Comparison of ENCODE assay signal across 24 cellular contexts in genomic region chr16:73483934-73484712, GRCh38.
A peak's percentile ranks its signal among the peaks of the same experiment; 100 is the strongest.
DNase-seq lines count a peak whose midpoint lies in the region; ATAC-seq and TF ChIP-seq lines count a peak whose summit lies in the region.
"Had no signal": no experiment of that assay in that cellular context is flagged by ENCODE, and none has a peak within 500 bp of the region (broad histone marks: within the 10 kb centered on the region; RNA-seq: fewer than 3 reads in every experiment).

No MANE protein-coding gene starts in this region.

- no peak overlapping the region for H2BK15ac ChIP-seq in H9 (ENCODE audit: low read depth, low read length)

- peak overlapping the region; percentile 31; the same call in 1 of the 2 replicates for H3K14ac ChIP-seq in H9 (ENCODE audit: insufficient read depth, low read length)

- H3K79me2 ChIP-seq in H9 (ENCODE audit: insufficient read depth, low read length): no peaks in the 10 kb centered on the region

- H2BK120ac ChIP-seq in H9 (ENCODE audit: low read depth, low read length, poor library complexity, severe bottlenecking): no peak overlapping the region

- no peak overlapping the region for H3K4me2 ChIP-seq in H9 (ENCODE audit: insufficient read depth, insufficient read length, low read length)
- H3K4me2 ChIP-seq: KMS-11 had no signal

- H3K27ac Mint-ChIP-seq in H9 (peak overlapping the region in 1 of 3 experiments; percentile 54; a peak in 1 of 7 replicates), chondrocyte (ENCODE audit: unreplicated experiment) (no peak overlapping the region)
- H3K27ac Mint-ChIP-seq: activated CD8-positive, alpha-beta T cell treated with anti-CD3 and anti-CD28 coated beads for 36 hours; activated T-cell treated with anti-CD3 and anti-CD28 coated beads, Interleukin-2, amount 50 U/mL, for 24 hours; dendritic cell treated with granulocyte-macrophage colony-stimulating factor and Interleukin-4, amounts not matched to agents 40 ng/mL and 50 ng/mL, for 4 days; immature natural killer cell; natural killer cell treated with Interleukin-12 subunit alpha and Interleukin-12 subunit beta and Interleukin-15 and Interleukin-18, amount 100 ng/mL, for 72 hours; type B pancreatic cell had no signal

- DNase-seq in DMS 273 (lab: John Stamatoyannopoulos, UW; ENCODE audit: unreplicated experiment): peak; percentile 79
- peak; percentile 35 for DNase-seq in H9
- peak; percentile 2 for DNase-seq in RKO (ENCODE audit: low spot score)
- no peak for DNase-seq in effector memory CD4-positive, alpha-beta T cell
- DNase-seq in chondrocyte (ENCODE audit: low spot score): no peak
- DNase-seq in NCI-H2196 treated with DMSO at 0.1 percent for 48 hours (lab: John Stamatoyannopoulos, UW; ENCODE audit: unreplicated experiment): no peak
- DNase-seq: activated CD8-positive, alpha-beta T cell treated with anti-CD3 and anti-CD28 coated beads for 36 hours; activated T-cell treated with anti-CD3 and anti-CD28 coated beads, Interleukin-2, amount 50 U/mL, for 24 hours; adrenal gland; COR-L47; HCEC 1CT; immature natural killer cell; left ventricle myocardium inferior; midbrain; MV-4-11; NCI-H187; pancreas had no signal

- peaks cover 14% of the 10 kb centered on the region; the same call in 1 of the 2 replicates for H3K4me1 ChIP-seq in H9 (ENCODE audit: insufficient read depth, low read length)
- H3K4me1 ChIP-seq in iPS-18a (ENCODE audit: control insufficient read depth, low read depth, low read length): peaks cover 24% of the 10 kb centered on the region
- no peaks in the 10 kb centered on the region for H3K4me1 ChIP-seq in effector memory CD4-positive, alpha-beta T cell (ENCODE audit: control insufficient read depth, insufficient read depth, low read length, poor library complexity, severe bottlenecking)
- H3K4me1 ChIP-seq: adrenal gland, left ventricle myocardium inferior, pancreas had no signal

- peak overlapping the region; percentile 38 for H3K18ac ChIP-seq in H9 (ENCODE audit: insufficient read length, low read depth, low read length)

- H3K27me3 ChIP-seq in H9 (ENCODE audit: insufficient read depth, low read length): no peaks in the 10 kb centered on the region
- H3K27me3 ChIP-seq in iPS-18a (ENCODE audit: control insufficient read depth, insufficient read depth, low read length): peaks cover 16% of the 10 kb centered on the region
- no peaks in the 10 kb centered on the region for H3K27me3 ChIP-seq in effector memory CD4-positive, alpha-beta T cell (replicated peaks; ENCODE audit: control insufficient read depth, insufficient read depth, low read length, poor library complexity, severe bottlenecking)

- H2BK20ac ChIP-seq in H9 (ENCODE audit: low read depth, low read length, poor library complexity, severe bottlenecking): no peak overlapping the region

- H3K4me1 Mint-ChIP-seq in H9 (peaks cover 36 to 43% of the 10 kb centered on the region in 2 experiments), chondrocyte (ENCODE audit: low read depth) (no peaks in the 10 kb centered on the region)

- H4K5ac ChIP-seq in H9 (ENCODE audit: insufficient read length, low read depth, low read length): no peak overlapping the region

- H3K56ac ChIP-seq in H9 (ENCODE audit: insufficient read length, low read depth, low read length): no peak overlapping the region

- H3K9me3 Mint-ChIP-seq in H9 (no peaks in the 10 kb centered on the region), chondrocyte (ENCODE audit: low read depth) (peaks cover 2% of the 10 kb centered on the region)
- H3K9me3 Mint-ChIP-seq: activated CD8-positive, alpha-beta T cell treated with anti-CD3 and anti-CD28 coated beads for 36 hours; dendritic cell treated with granulocyte-macrophage colony-stimulating factor and Interleukin-4, amounts not matched to agents 40 ng/mL and 50 ng/mL, for 4 days; type B pancreatic cell had no signal

- no peak overlapping the region for H2BK12ac ChIP-seq in H9 (ENCODE audit: insufficient read length, low read depth, low read length)

- no peak overlapping the region for H2AFZ ChIP-seq in H9 (ENCODE audit: low read length)

- peak overlapping the region; percentile 28 for H3K4me3 ChIP-seq in iPS-18a (ENCODE audit: low read length)
- no peak overlapping the region for H3K4me3 ChIP-seq in effector memory CD4-positive, alpha-beta T cell (ENCODE audit: insufficient read depth, low read depth, low read length, poor library complexity, severe bottlenecking)
- H3K4me3 ChIP-seq: adrenal gland, left ventricle myocardium inferior, pancreas had no signal

- peaks cover 7% of the 10 kb centered on the region for H3K23me2 ChIP-seq in H9 (ENCODE audit: insufficient read length, low read depth, low read length, poor library complexity, severe bottlenecking)

- no peak overlapping the region for H3K23ac ChIP-seq in H9 (ENCODE audit: insufficient read length, low read depth, low read length)

- H4K91ac ChIP-seq in H9 (ENCODE audit: insufficient read length, low read depth, low read length): no peak overlapping the region

- H2AK5ac ChIP-seq in H9 (ENCODE audit: insufficient read length, low read length): no peak overlapping the region

- H3K27ac ChIP-seq in H9 (ENCODE audit: insufficient read length, low read depth, low read length) (no peak overlapping the region), iPS-18a (ENCODE audit: low read length) (no peak overlapping the region)
- H3K27ac ChIP-seq in effector memory CD4-positive, alpha-beta T cell (ENCODE audit: insufficient read depth, low read length, poor library complexity, severe bottlenecking): no peak overlapping the region
- H3K27ac ChIP-seq: adrenal gland, KMS-11, left ventricle myocardium inferior, pancreas had no signal

- WGBS in H9 (ENCODE audit: extremely low coverage, insufficient read length, low lambda C conversion rate): no CpG with 5 or more reads among the region's 17 CpGs

- H3K4ac ChIP-seq in H9 (ENCODE audit: low read depth, low read length): no peak overlapping the region

- H3K9me3 ChIP-seq in H9 (ENCODE audit: control insufficient read depth, low read depth, low read length) (no peaks in the 10 kb centered on the region), iPS-18a (ENCODE audit: control insufficient read depth, low read depth, low read length) (no peaks in the 10 kb centered on the region)
- H3K9me3 ChIP-seq in effector memory CD4-positive, alpha-beta T cell (ENCODE audit: control insufficient read depth, low read length): no peaks in the 10 kb centered on the region
- H3K9me3 ChIP-seq: adrenal gland, left ventricle myocardium inferior, pancreas had no signal

- H4K20me1 ChIP-seq in H9 (ENCODE audit: control insufficient read depth, insufficient read depth, insufficient read length): no peaks in the 10 kb centered on the region

- H3K27me3 Mint-ChIP-seq in H9 (ENCODE audit: low read depth): peaks cover 31% of the 10 kb centered on the region
- peaks cover 38% of the 10 kb centered on the region for H3K27me3 Mint-ChIP-seq in chondrocyte (ENCODE audit: low read depth)

- H3K36me3 Mint-ChIP-seq in H9 (ENCODE audit: insufficient read depth in 1 of 3, low read depth in 3 of 3) (no peaks in the 10 kb centered on the region), chondrocyte (ENCODE audit: low read depth) (no peaks in the 10 kb centered on the region)
- H3K36me3 Mint-ChIP-seq: immature natural killer cell; natural killer cell treated with Interleukin-12 subunit alpha and Interleukin-12 subunit beta and Interleukin-15 and Interleukin-18, amount 100 ng/mL, for 72 hours; type B pancreatic cell had no signal

- ATAC-seq in HG03520 (IDR thresholded peaks at IDR 0.05; ENCODE audit: unreplicated experiment): no peak
- ATAC-seq: activated CD8-positive, alpha-beta T cell treated with anti-CD3 and anti-CD28 coated beads for 36 hours; natural killer cell treated with Interleukin-12 subunit alpha and Interleukin-12 subunit beta and Interleukin-15 and Interleukin-18, amount 100 ng/mL, for 72 hours; pancreas; sciatic nerve had no signal

- no peaks in the 10 kb centered on the region for H3K36me3 ChIP-seq in iPS-18a (ENCODE audit: control insufficient read depth, low read depth, low read length)
- no peaks in the 10 kb centered on the region for H3K36me3 ChIP-seq in effector memory CD4-positive, alpha-beta T cell (ENCODE audit: control insufficient read depth, insufficient read depth, low read length)
- H3K36me3 ChIP-seq: adrenal gland, left ventricle myocardium inferior, pancreas had no signal

- H3K9ac ChIP-seq in H9 (ENCODE audit: extremely low read depth, insufficient read length, low read length) (no peak overlapping the region), iPS-18a (ENCODE audit: low read length) (no peak overlapping the region)
- H3K9ac ChIP-seq: KMS-11 had no signal

- no peak overlapping the region for H3T11ph ChIP-seq in H9 (ENCODE audit: low read length)

- peak overlapping the region in 1 of 2 experiments; percentile 42; a peak in 2 of 5 replicates for H3K4me3 Mint-ChIP-seq in H9
- H3K4me3 Mint-ChIP-seq in chondrocyte (ENCODE audit: unreplicated experiment): no peak overlapping the region
- H3K4me3 Mint-ChIP-seq: activated CD8-positive, alpha-beta T cell treated with anti-CD3 and anti-CD28 coated beads for 36 hours; activated T-cell treated with anti-CD3 and anti-CD28 coated beads, Interleukin-2, amount 50 U/mL, for 24 hours; dendritic cell treated with granulocyte-macrophage colony-stimulating factor and Interleukin-4, amounts not matched to agents 40 ng/mL and 50 ng/mL, for 4 days; natural killer cell treated with Interleukin-12 subunit alpha and Interleukin-12 subunit beta and Interleukin-15 and Interleukin-18, amount 100 ng/mL, for 72 hours had no signal

- TF ChIP-seq CTCF in H9 (conservative IDR thresholded peaks at IDR 0.05): no peak
- TF ChIP-seq CTCF in chondrocyte (IDR thresholded peaks at IDR 0.05): no peak

- no peak overlapping the region for H2BK5ac ChIP-seq in H9 (ENCODE audit: insufficient read length, low read length)

- no peaks in the 10 kb centered on the region for H3K79me1 ChIP-seq in H9 (ENCODE audit: insufficient read depth, low read depth, low read length, poor library complexity, severe bottlenecking)

- no peak overlapping the region for H4K8ac ChIP-seq in H9 (replicated peaks; ENCODE audit: insufficient read length, low read depth, low read length)

Comparison
In these comparisons a context has a peak if more than half of its experiments do, and no peak if none do; other contexts are left out.
1. DNase-seq: peak in DMS 273 (single experiment), H9 (single experiment) and RKO (single experiment); none in effector memory CD4-positive, alpha-beta T cell (0 of 3), chondrocyte (single experiment) and NCI-H2196 treated with DMSO at 0.1 percent for 48 hours (single experiment).